In the genomic region with DNA sequence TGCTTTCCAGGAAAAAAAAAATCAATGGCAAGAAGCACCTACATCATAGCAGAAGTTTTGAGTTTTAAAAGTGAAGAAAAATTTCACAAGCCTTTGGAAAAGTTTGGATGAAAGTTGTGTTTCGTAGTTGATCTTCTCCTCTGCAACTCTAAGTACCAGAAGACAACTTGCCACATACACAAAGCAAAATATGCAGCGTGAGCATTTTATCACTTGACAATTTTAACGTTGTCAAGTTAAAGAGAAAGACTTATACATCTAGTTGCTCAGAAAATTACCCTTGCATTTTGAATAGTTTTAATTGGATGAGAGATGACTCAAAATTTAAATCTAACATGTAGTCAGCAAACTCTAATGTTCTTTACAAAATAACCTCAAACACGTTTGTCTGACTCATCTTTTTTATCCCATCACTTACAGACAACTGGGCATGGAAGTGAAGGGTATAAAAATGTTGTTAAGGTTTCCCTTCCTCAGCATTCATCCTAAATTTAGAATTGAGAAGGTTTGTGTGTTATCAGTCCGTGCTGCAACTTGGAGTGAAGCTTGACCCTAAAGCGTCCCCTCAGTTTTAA, we compare ENCODE assay signal across 21 cellular contexts.
"Had no signal": no experiment of that assay in that cellular context is flagged by ENCODE, and none has a peak within 500 bp of the region (broad histone marks: within the 10 kb centered on the region; RNA-seq: fewer than 3 reads in every experiment).

No MANE protein-coding gene starts in this region.

- H3K36me3 ChIP-seq: tibial nerve, vagina, WERI-Rb-1 had no signal

- ATAC-seq: activated CD4-positive, alpha-beta T cell treated with anti-CD3 and anti-CD28 coated beads for 36 hours; activated CD8-positive, alpha-beta T cell treated with anti-CD3 and anti-CD28 coated beads for 36 hours; left lobe of liver; mucosa of descending colon; natural killer cell; right cardiac atrium; stimulated activated naive B cell treated with anti-CD40 and anti-IgM and Interleukin-4, amounts not matched to agents 10 μg/mL and 1 μg/mL and 100 μg/mL, for 72 hours had no signal

- H3K9me3 ChIP-seq: mucosa of descending colon, tibial nerve, vagina had no signal

- H3K27ac ChIP-seq: tibial nerve, vagina, WERI-Rb-1 had no signal

- FAIRE-seq: islet of Langerhans had no signal

- H3K27ac Mint-ChIP-seq: activated CD4-positive, alpha-beta T cell treated with anti-CD3 and anti-CD28 coated beads for 36 hours; activated CD8-positive, alpha-beta T cell treated with anti-CD3 and anti-CD28 coated beads for 36 hours; natural killer cell; progenitor cell of endocrine pancreas; stimulated activated naive B cell treated with anti-CD40 and anti-IgM and Interleukin-4, amounts not matched to agents 10 μg/mL and 1 μg/mL and 100 μg/mL, for 72 hours had no signal

- H3K27me3 ChIP-seq: tibial nerve, vagina had no signal

- H3K4me3 Mint-ChIP-seq: activated CD4-positive, alpha-beta T cell treated with anti-CD3 and anti-CD28 coated beads for 36 hours; activated CD8-positive, alpha-beta T cell treated with anti-CD3 and anti-CD28 coated beads for 36 hours; natural killer cell; stimulated activated naive B cell treated with anti-CD40 and anti-IgM and Interleukin-4, amounts not matched to agents 10 μg/mL and 1 μg/mL and 100 μg/mL, for 72 hours had no signal

- H3K4me1 Mint-ChIP-seq: activated CD4-positive, alpha-beta T cell treated with anti-CD3 and anti-CD28 coated beads for 36 hours; natural killer cell; stimulated activated naive B cell treated with anti-CD40 and anti-IgM and Interleukin-4, amounts not matched to agents 10 μg/mL and 1 μg/mL and 100 μg/mL, for 72 hours had no signal

- DNase-seq: activated CD4-positive, alpha-beta T cell treated with anti-CD3 and anti-CD28 coated beads for 36 hours; activated CD8-positive, alpha-beta memory T cell treated with anti-CD3 and anti-CD28 coated beads, Interleukin-2, amount 50 U/mL, for 4 hours; activated CD8-positive, alpha-beta T cell treated with anti-CD3 and anti-CD28 coated beads for 36 hours; activated naive CD4-positive, alpha-beta T cell treated with Interleukin-2 at 50 U/mL for 16 hours; dermis blood vessel endothelial cell; erythroblast; foreskin melanocyte; head of caudate nucleus; mammary epithelial cell; mucosa of descending colon; natural killer cell; nucleus accumbens; right cardiac atrium; stimulated activated CD4-positive, alpha-beta T cell treated with anti-CD3 and anti-CD28 coated beads, Interleukin-2, amount 100 ng/mL, for 24 hours; stimulated activated naive B cell treated with anti-CD40 and anti-IgM and Interleukin-4, amounts not matched to agents 10 μg/mL and 1 μg/mL and 100 μg/mL, for 72 hours; WERI-Rb-1 had no signal

- H3K4me1 ChIP-seq: tibial nerve, vagina had no signal

- H3K27me3 Mint-ChIP-seq: activated CD4-positive, alpha-beta T cell treated with anti-CD3 and anti-CD28 coated beads for 36 hours; activated CD8-positive, alpha-beta T cell treated with anti-CD3 and anti-CD28 coated beads for 36 hours; progenitor cell of endocrine pancreas; stimulated activated naive B cell treated with anti-CD40 and anti-IgM and Interleukin-4, amounts not matched to agents 10 μg/mL and 1 μg/mL and 100 μg/mL, for 72 hours had no signal

- H3K4me3 ChIP-seq: mucosa of descending colon, tibial nerve, vagina had no signal

- H3K9me3 Mint-ChIP-seq: activated CD8-positive, alpha-beta T cell treated with anti-CD3 and anti-CD28 coated beads for 36 hours had no signal

- H3K36me3 Mint-ChIP-seq: natural killer cell; stimulated activated naive B cell treated with anti-CD40 and anti-IgM and Interleukin-4, amounts not matched to agents 10 μg/mL and 1 μg/mL and 100 μg/mL, for 72 hours had no signal
